11 cellular contexts compared by ENCODE assay signal in the genomic region with DNA sequence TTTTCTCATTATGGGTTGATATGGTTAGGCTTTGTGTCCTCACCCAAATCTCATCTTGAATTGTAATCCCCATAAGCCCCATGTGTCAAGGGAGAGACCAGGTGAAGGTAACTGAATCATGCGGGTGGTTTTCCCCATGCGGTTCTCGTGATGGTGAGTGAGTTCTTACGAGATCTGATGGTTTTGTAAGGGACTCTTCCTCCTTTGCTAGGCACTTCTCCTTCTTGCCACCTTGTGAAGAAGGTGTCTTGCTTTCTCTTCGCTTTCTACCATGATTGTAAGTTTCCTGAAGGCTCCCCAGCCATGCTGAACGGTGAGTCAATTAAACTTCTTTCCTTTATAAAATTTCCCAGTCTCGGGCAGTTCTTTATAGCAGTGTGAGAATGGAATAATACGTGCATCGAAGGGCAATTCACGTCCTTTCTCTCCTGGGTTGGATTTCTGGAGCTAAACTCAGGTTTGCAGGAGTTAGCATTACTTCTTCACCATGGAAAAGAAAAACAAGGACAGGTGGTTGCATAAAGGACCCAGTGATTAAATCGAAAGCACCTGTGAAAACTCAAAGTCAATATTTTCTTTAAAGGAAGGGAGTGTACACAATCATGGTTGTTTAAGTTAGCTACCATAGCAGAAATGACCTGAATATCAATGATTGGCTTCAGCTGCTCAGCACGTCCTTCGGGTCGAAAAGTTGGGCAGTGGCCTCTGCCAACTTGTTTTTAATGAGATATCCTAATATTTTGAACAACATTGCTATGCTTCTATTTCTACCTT. TPM values are rescaled to one million over a fixed set of nuclear protein-coding genes. Genes with fewer than 3 reads are reported as not detected.
DNase-seq lines count a peak whose midpoint lies in the region; ATAC-seq and TF ChIP-seq lines count a peak whose summit lies in the region.
"Had no signal": no experiment of that assay in that cellular context is flagged by ENCODE, and none has a peak within 500 bp of the region (broad histone marks: within the 10 kb centered on the region; RNA-seq: fewer than 3 reads in every experiment).

No MANE protein-coding gene starts in this region.

- peaks cover 0 to 53% of the 10 kb centered on the region in 2 donors for H3K4me1 ChIP-seq in right atrium auricular region
- H3K4me1 ChIP-seq in transverse colon: peaks cover 9 to 30% (median 15%) of the 10 kb centered on the region in 4 donors

- H3K27me3 ChIP-seq in right atrium auricular region (no peaks in the 10 kb centered on the region), transverse colon (no peaks in the 10 kb centered on the region)

- no peak for TF ChIP-seq EP300 in transverse colon (IDR thresholded peaks at IDR 0.05; ENCODE audit: low read depth)

- H3K4me3 Mint-ChIP-seq in central memory CD8-positive, alpha-beta T cell: peak overlapping the region; percentile 29

- no peak for TF ChIP-seq POLR2A in transverse colon (IDR thresholded peaks at IDR 0.05)

- 64 to 68% methylated on average over 10 to 14 of the region's 14 CpGs for WGBS in transverse colon (ENCODE audit: low coverage in 1 of 2), 2 donors

- no peak for TF ChIP-seq CTCF in right atrium auricular region (IDR thresholded peaks at IDR 0.05)
- no peak for TF ChIP-seq CTCF in transverse colon (IDR thresholded peaks at IDR 0.05)

- H3K9me3 ChIP-seq in right atrium auricular region: no peaks in the 10 kb centered on the region
- H3K9me3 ChIP-seq in transverse colon: no peaks in the 10 kb centered on the region

- H3K9me3 Mint-ChIP-seq in central memory CD8-positive, alpha-beta T cell: peaks cover 9% of the 10 kb centered on the region

- ATAC-seq in central memory CD8-positive, alpha-beta T cell (replicated peaks; ENCODE audit: extremely low read depth, poor library complexity, severe bottlenecking): no peak
- no peak for ATAC-seq in GM19395 (IDR thresholded peaks at IDR 0.05; ENCODE audit: unreplicated experiment)
- ATAC-seq: left lobe of liver had no signal

- in situ Hi-C loops in transverse colon (cut with MboI; ENCODE audit: low pct_ligation_motif_present in 1 of 4, low pct_unique_long_range_greater_than_20kb in 1 of 4, low sequenced_read_pairs in 3 of 4): no loop called here

- H3K4me1 Mint-ChIP-seq in central memory CD8-positive, alpha-beta T cell: peaks cover 76% of the 10 kb centered on the region

- H3K27ac ChIP-seq in right atrium auricular region: peak overlapping the region in 1 of 2 donors; percentile 3
- peak overlapping the region; percentile 15 to 54 (median 26) for H3K27ac ChIP-seq in transverse colon

- no peaks in the 10 kb centered on the region for H3K27me3 Mint-ChIP-seq in central memory CD8-positive, alpha-beta T cell

- intact Hi-C loops in cardiac septum (cut with DNase I): no loop called here
- intact Hi-C loops in transverse colon (cut with DNase I; ENCODE audit: low total_unique reads): no loop called here
- intact Hi-C loops in posterior vena cava (cut with DNase I): no loop called here

- no peaks in the 10 kb centered on the region for H3K36me3 ChIP-seq in right atrium auricular region
- H3K36me3 ChIP-seq in transverse colon: no peaks in the 10 kb centered on the region

- H3K27ac Mint-ChIP-seq in central memory CD8-positive, alpha-beta T cell (ENCODE audit: low read depth): peak overlapping the region; percentile 88

- peaks cover 9% of the 10 kb centered on the region for H3K36me3 Mint-ChIP-seq in central memory CD8-positive, alpha-beta T cell (ENCODE audit: insufficient read depth)

- DNase-seq in cardiac septum (ENCODE audit: low spot score) (peak; percentile 82), right atrium auricular region (ENCODE audit: low spot score) (no peak), transverse colon (no peak), HuH-7 (ENCODE audit: low spot score) (no peak), posterior vena cava (ENCODE audit: low spot score) (no peak)
- DNase-seq in Jurkat, Clone E6-1 (ENCODE audit: low read depth, low spot score): peak; percentile 15
- no peak for DNase-seq in central memory CD8-positive, alpha-beta T cell (ENCODE audit: low spot score in 2 of 2)
- DNase-seq: activated CD4-positive, CD25-positive, alpha-beta regulatory T cell; activated naive CD4-positive, alpha-beta T cell treated with anti-CD3 and anti-CD28 coated beads, Interleukin-2, amount 50 U/mL, for 16 hours had no signal

- no peak overlapping the region for H3K4me3 ChIP-seq in right atrium auricular region
- no peak overlapping the region for H3K4me3 ChIP-seq in Jurkat, Clone E6-1 (ENCODE audit: low read length)
- H3K4me3 ChIP-seq in transverse colon: no peak overlapping the region

RNA-seq across cellular contexts. Expression of gene CDC42EP3, which starts 54.1 kb away (rescaled TPM):
- total RNA-seq in cardiac septum (194 TPM), right atrium auricular region (100 to 1,000 TPM in 1 of 2 donors, 10 to 100 TPM in 1; 38.5 to 105 TPM), transverse colon (100 to 1,000 TPM in 1 of 4 donors, 10 to 100 TPM in 3; 20.6 to 104 (median 31.8) TPM), posterior vena cava (10 to 100 TPM; 74.5 to 95.3 TPM)
- polyA plus RNA-seq in Jurkat, Clone E6-1 (2012; ENCODE audit: insufficient read depth, insufficient read length): 6.7 TPM

Comparison
In these comparisons a context has a peak if more than half of its experiments do, and no peak if none do; other contexts are left out.
1. DNase-seq: peak in cardiac septum (single experiment) and Jurkat, Clone E6-1 (single experiment); none in right atrium auricular region (single experiment), central memory CD8-positive, alpha-beta T cell (0 of 2), transverse colon (single experiment), HuH-7 (single experiment) and posterior vena cava (single experiment).